Comparison of ENCODE assay signal across 8 cellular contexts in the genomic region with DNA sequence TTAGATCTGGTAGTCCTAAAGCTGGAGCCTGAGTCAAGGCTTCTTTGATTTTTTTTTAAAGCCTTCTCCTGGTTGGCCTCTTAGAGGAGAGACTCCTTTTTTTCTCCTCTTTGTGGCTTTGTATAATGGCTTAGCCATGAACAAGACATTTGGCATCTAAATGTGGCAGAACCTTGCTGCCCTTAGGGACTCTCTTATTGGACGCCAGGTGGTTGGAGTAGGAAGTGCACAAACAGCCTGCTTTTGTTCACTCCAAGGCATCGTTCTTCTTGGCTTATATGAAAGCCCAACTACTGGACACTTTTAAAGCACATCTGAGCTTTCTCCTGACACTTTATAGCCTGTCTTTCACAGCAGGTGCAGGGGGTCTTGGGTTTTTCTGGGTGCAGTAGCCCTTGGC. TPM values are rescaled to one million over a fixed set of nuclear protein-coding genes. Genes with fewer than 3 reads are reported as not detected.
DNase-seq lines count a peak whose midpoint lies in the region; ATAC-seq, FAIRE-seq and TF ChIP-seq lines count a peak whose summit lies in the region.
"Had no signal": no experiment of that assay in that cellular context is flagged by ENCODE, and none has a peak within 500 bp of the region (broad histone marks: within the 10 kb centered on the region; RNA-seq: fewer than 3 reads in every experiment).

No MANE protein-coding gene starts in this region.

- peak in 5 of 6 experiments; percentile 22 to 61 (median 41) for TF ChIP-seq CTCF in esophagus squamous epithelium (IDR thresholded peaks at IDR 0.05)

- H3K27ac ChIP-seq in esophagus squamous epithelium (peak overlapping the region in 3 of 4 donors; percentile 63 to 88 (median 80)), small intestine (ENCODE audit: low read depth in 1 of 2, low read length in 1 of 2) (no peak overlapping the region)

- no peak for TF ChIP-seq POLR2A in esophagus squamous epithelium (IDR thresholded peaks at IDR 0.05)

- peak; percentile 61 for ATAC-seq in HG02798 (IDR thresholded peaks at IDR 0.05; ENCODE audit: poor library complexity, unreplicated experiment)

- H3K4me3 ChIP-seq in esophagus squamous epithelium (peak overlapping the region in 3 of 4 donors; percentile 42 to 65 (median 49)), small intestine (ENCODE audit: low read depth in 1 of 2, low read length in 2 of 2) (peak overlapping the region in 1 of 2 donors; percentile 53)

- peak; percentile 13 for DNase-seq in GM03348 (ENCODE audit: low spot score)
- DNase-seq in SHP77 treated with DMSO at 0.1 percent for 48 hours (lab: John Stamatoyannopoulos, UW), result peak; percentile 12
- no peak for DNase-seq in esophagus squamous epithelium (lab: John Stamatoyannopoulos, UW)
- DNase-seq in small intestine, result peak; percentile 54
- no peak for DNase-seq in GDM1 (lab: John Stamatoyannopoulos, UW)
- DNase-seq in dermis blood vessel endothelial cell, result no peak

- H3K9me3 ChIP-seq in esophagus squamous epithelium (peaks cover 0 to 24% (median 10%) of the 10 kb centered on the region in 3 donors), small intestine (ENCODE audit: control insufficient read depth, low read depth) (no peaks in the 10 kb centered on the region)

- H3K36me3 ChIP-seq in esophagus squamous epithelium (no peaks in the 10 kb centered on the region), small intestine (ENCODE audit: control insufficient read depth in 2 of 2, insufficient read depth in 2 of 2, low read length in 2 of 2) (no peaks in the 10 kb centered on the region)

- no peak for FAIRE-seq in small intestine (lab: Jason Lieb, UNC)

- H3K27me3 ChIP-seq in esophagus squamous epithelium (no peaks in the 10 kb centered on the region), small intestine (ENCODE audit: control insufficient read depth in 2 of 2, insufficient read depth in 2 of 2, low read length in 2 of 2) (no peaks in the 10 kb centered on the region)

- 7 to 16% methylated on average over 2 of the region's 2 CpGs for WGBS in esophagus squamous epithelium, 2 donors
- WGBS in small intestine, 3 donors, result 6 to 27% (median 16%) methylated on average over 2 of the region's 2 CpGs

- peaks cover 6 to 29% (median 16%) of the 10 kb centered on the region in 3 donors for H3K4me1 ChIP-seq in esophagus squamous epithelium
- peaks cover 2 to 7% of the 10 kb centered on the region in 2 donors for H3K4me1 ChIP-seq in small intestine (ENCODE audit: control insufficient read depth in 2 of 2, insufficient read depth in 1 of 2, low read depth in 1 of 2, low read length in 1 of 2)

- intact Hi-C loops in esophagus squamous epithelium (cut with DNase I), result no loop called here

RNA-seq across cellular contexts. Expression of a gene that starts 25.0 kb away (rescaled TPM):
- total RNA-seq in esophagus squamous epithelium, result not detected
- polyA plus RNA-seq in small intestine, result not detected
- not detected in 2 replicates for total RNA-seq in dermis blood vessel endothelial cell
- total RNA-seq: T-helper 1 cell treated with Interleukin-12 subunit alpha and Interleukin-12 subunit beta and Interleukin-4 antibody, amounts not matched to agents 30 ng/mL and 1 ng/mL, for 36 hours had no signal

Comparison
In these comparisons a context has a peak if more than half of its experiments do, and no peak if none do; other contexts are left out.
1. DNase-seq: peak in GM03348 (single experiment), SHP77 treated with DMSO at 0.1 percent for 48 hours (single experiment) and small intestine (single experiment); none in esophagus squamous epithelium (single experiment), GDM1 (single experiment) and dermis blood vessel endothelial cell (single experiment).
2. H3K27ac ChIP-seq: peak in esophagus squamous epithelium (3 of 4); none in small intestine (0 of 2).